24 cellular contexts compared by ENCODE assay signal in genomic region chr1:116127848-116128540, GRCh38. TPM values are rescaled to one million over a fixed set of nuclear protein-coding genes. Genes with fewer than 3 reads are reported as not detected.
DNase-seq lines count a peak whose midpoint lies in the region; ATAC-seq lines count a peak whose summit lies in the region.
"Had no signal": no experiment of that assay in that cellular context is flagged by ENCODE, and none has a peak within 500 bp of the region (broad histone marks: within the 10 kb centered on the region; RNA-seq: fewer than 3 reads in every experiment).

No MANE protein-coding gene starts in this region.

- DNase-seq in activated CD4-positive, alpha-beta memory T cell treated with anti-CD3 and anti-CD28 coated beads for 36 hours = peak; percentile 18
- DNase-seq in activated CD4-positive, alpha-beta memory T cell treated with anti-CD3 and anti-CD28 coated beads, Interleukin-2, amount 10 ng/mL, durations not matched to agents 7 days and 5 days = no peak
- no peak for DNase-seq in stimulated activated naive CD8-positive, alpha-beta T cell treated with anti-CD3 and anti-CD28 coated beads, Interleukin-15, Interleukin-2, amounts not matched to agents 100 U/mL and 50 U/mL, for 24 hours
- DNase-seq in activated naive CD8-positive, alpha-beta T cell treated with anti-CD3 and anti-CD28 coated beads, Interleukin-2, amount 10 ng/mL, durations not matched to agents 7 days and 5 days = no peak
- DNase-seq in stimulated activated naive CD8-positive, alpha-beta T cell treated with anti-CD3 and anti-CD28 coated beads, Interleukin-15, amount 100 ng/mL, for 72 hours = peak in 1 of 2 donors; percentile 44
- no peak for DNase-seq in stimulated activated CD4-positive, alpha-beta T cell treated with anti-CD3 and anti-CD28 coated beads, Interleukin-2, amount 100 ng/mL, for 48 hours
- DNase-seq in SW480 (ENCODE audit: low spot score) = no peak
- DNase-seq: AML-193, C1 segment of cervical spinal cord, DMS53, EL, GF-D8, GOT3, HCEC 1CT, KG1, NCI-H1092 treated with DMSO at 0.1 percent for 48 hours, NCI-H1436 treated with DMSO at 0.1 percent for 48 hours, NCI-H2029, NCI-H524 treated with DMSO at 0.1 percent for 48 hours, NCI-H82, OCI-M1 had no signal

- no peak overlapping the region for H3K4me3 Mint-ChIP-seq in activated CD4-positive, alpha-beta memory T cell treated with anti-CD3 and anti-CD28 coated beads for 36 hours
- H3K4me3 Mint-ChIP-seq in activated CD4-positive, alpha-beta memory T cell treated with anti-CD3 and anti-CD28 coated beads, Interleukin-2, amount 10 ng/mL, durations not matched to agents 7 days and 5 days = no peak overlapping the region
- H3K4me3 Mint-ChIP-seq in stimulated activated naive CD8-positive, alpha-beta T cell treated with anti-CD3 and anti-CD28 coated beads, Interleukin-15, Interleukin-2, amounts not matched to agents 100 ng/mL and 50 ng/mL, for 24 hours = peak overlapping the region; percentile 25
- no peak overlapping the region for H3K4me3 Mint-ChIP-seq in activated naive CD8-positive, alpha-beta T cell treated with anti-CD3 and anti-CD28 coated beads, Interleukin-2, amount 10 ng/mL, durations not matched to agents 7 days and 5 days
- peak overlapping the region; percentile 64 to 71 for H3K4me3 Mint-ChIP-seq in stimulated activated naive CD8-positive, alpha-beta T cell treated with anti-CD3 and anti-CD28 coated beads, Interleukin-15, amount 100 ng/mL, for 72 hours

- CTCF ChIA-PET in activated CD4-positive, alpha-beta memory T cell treated with anti-CD3 and anti-CD28 coated beads for 36 hours (lab: Charles Lee) = interaction anchor here (1.2 kb wide), 1 partner anchor 10 kb away, joined by 5 read pairs; no protein-coding TSS in a partner anchor
- CTCF ChIA-PET in activated CD4-positive, alpha-beta memory T cell treated with anti-CD3 and anti-CD28 coated beads, Interleukin-2, amount 10 ng/mL, durations not matched to agents 7 days and 5 days (lab: Charles Lee) = no interaction called here

- no peaks in the 10 kb centered on the region for H3K9me3 Mint-ChIP-seq in activated CD4-positive, alpha-beta memory T cell treated with anti-CD3 and anti-CD28 coated beads for 36 hours
- H3K9me3 Mint-ChIP-seq in activated CD4-positive, alpha-beta memory T cell treated with anti-CD3 and anti-CD28 coated beads, Interleukin-2, amount 10 ng/mL, durations not matched to agents 7 days and 5 days = no peaks in the 10 kb centered on the region
- no peaks in the 10 kb centered on the region for H3K9me3 Mint-ChIP-seq in stimulated activated naive CD8-positive, alpha-beta T cell treated with anti-CD3 and anti-CD28 coated beads, Interleukin-15, Interleukin-2, amounts not matched to agents 100 ng/mL and 50 ng/mL, for 24 hours
- no peaks in the 10 kb centered on the region for H3K9me3 Mint-ChIP-seq in activated naive CD8-positive, alpha-beta T cell treated with anti-CD3 and anti-CD28 coated beads, Interleukin-2, amount 10 ng/mL, durations not matched to agents 7 days and 5 days
- H3K9me3 Mint-ChIP-seq in stimulated activated naive CD8-positive, alpha-beta T cell treated with anti-CD3 and anti-CD28 coated beads, Interleukin-15, amount 100 ng/mL, for 72 hours = no peaks in the 10 kb centered on the region

- POLR2A ChIA-PET in activated CD4-positive, alpha-beta memory T cell treated with anti-CD3 and anti-CD28 coated beads for 36 hours (lab: Charles Lee) = no interaction called here
- POLR2A ChIA-PET in activated CD4-positive, alpha-beta memory T cell treated with anti-CD3 and anti-CD28 coated beads, Interleukin-2, amount 10 ng/mL, durations not matched to agents 7 days and 5 days (lab: Charles Lee) = interaction anchor here (0.9 kb wide), 1 partner anchor 11 kb away, joined by 3 read pairs; no protein-coding TSS in a partner anchor
- POLR2A ChIA-PET in activated naive CD8-positive, alpha-beta T cell treated with anti-CD3 and anti-CD28 coated beads, Interleukin-2, amount 10 ng/mL, durations not matched to agents 7 days and 5 days (lab: Charles Lee) = no interaction called here

- peaks cover 24% of the 10 kb centered on the region for H3K27me3 Mint-ChIP-seq in activated CD4-positive, alpha-beta memory T cell treated with anti-CD3 and anti-CD28 coated beads for 36 hours
- H3K27me3 Mint-ChIP-seq in activated CD4-positive, alpha-beta memory T cell treated with anti-CD3 and anti-CD28 coated beads, Interleukin-2, amount 10 ng/mL, durations not matched to agents 7 days and 5 days = peaks cover 26% of the 10 kb centered on the region
- H3K27me3 Mint-ChIP-seq in stimulated activated naive CD8-positive, alpha-beta T cell treated with anti-CD3 and anti-CD28 coated beads, Interleukin-15, Interleukin-2, amounts not matched to agents 100 ng/mL and 50 ng/mL, for 24 hours = peaks cover 24% of the 10 kb centered on the region
- H3K27me3 Mint-ChIP-seq in activated naive CD8-positive, alpha-beta T cell treated with anti-CD3 and anti-CD28 coated beads, Interleukin-2, amount 10 ng/mL, durations not matched to agents 7 days and 5 days = peaks cover 12% of the 10 kb centered on the region
- H3K27me3 Mint-ChIP-seq in stimulated activated naive CD8-positive, alpha-beta T cell treated with anti-CD3 and anti-CD28 coated beads, Interleukin-15, amount 100 ng/mL, for 72 hours = peaks cover 13% of the 10 kb centered on the region

- intact Hi-C loops in activated CD4-positive, alpha-beta memory T cell treated with anti-CD3 and anti-CD28 coated beads for 36 hours (cut with micrococcal nuclease) = loop anchor here (5.0 kb wide), 1 partner anchor 249 kb away; no protein-coding TSS in a partner anchor

- H3K4me1 Mint-ChIP-seq in activated CD4-positive, alpha-beta memory T cell treated with anti-CD3 and anti-CD28 coated beads for 36 hours (ENCODE audit: low read depth) = peaks cover 35% of the 10 kb centered on the region
- H3K4me1 Mint-ChIP-seq in activated CD4-positive, alpha-beta memory T cell treated with anti-CD3 and anti-CD28 coated beads, Interleukin-2, amount 10 ng/mL, durations not matched to agents 7 days and 5 days = peaks cover 22% of the 10 kb centered on the region
- H3K4me1 Mint-ChIP-seq in stimulated activated naive CD8-positive, alpha-beta T cell treated with anti-CD3 and anti-CD28 coated beads, Interleukin-15, Interleukin-2, amounts not matched to agents 100 ng/mL and 50 ng/mL, for 24 hours (ENCODE audit: low read depth) = peaks cover 45% of the 10 kb centered on the region
- peaks cover 27% of the 10 kb centered on the region for H3K4me1 Mint-ChIP-seq in activated naive CD8-positive, alpha-beta T cell treated with anti-CD3 and anti-CD28 coated beads, Interleukin-2, amount 10 ng/mL, durations not matched to agents 7 days and 5 days
- peaks cover 46% of the 10 kb centered on the region for H3K4me1 Mint-ChIP-seq in stimulated activated naive CD8-positive, alpha-beta T cell treated with anti-CD3 and anti-CD28 coated beads, Interleukin-15, amount 100 ng/mL, for 72 hours

- ATAC-seq in stimulated activated naive CD8-positive, alpha-beta T cell treated with anti-CD3 and anti-CD28 coated beads, Interleukin-15, Interleukin-2, amounts not matched to agents 100 U/mL and 50 U/mL, for 24 hours = no peak
- ATAC-seq in activated naive CD8-positive, alpha-beta T cell treated with anti-CD3 and anti-CD28 coated beads, Interleukin-2, amount 10 ng/mL, durations not matched to agents 7 days and 5 days (ENCODE audit: low read depth) = peak; percentile 32
- peak; percentile 22 for ATAC-seq in stimulated activated naive CD8-positive, alpha-beta T cell treated with anti-CD3 and anti-CD28 coated beads, Interleukin-15, amount 100 ng/mL, for 72 hours

- H3K27ac Mint-ChIP-seq in activated CD4-positive, alpha-beta memory T cell treated with anti-CD3 and anti-CD28 coated beads for 36 hours = peak overlapping the region; percentile 23
- H3K27ac Mint-ChIP-seq in activated CD4-positive, alpha-beta memory T cell treated with anti-CD3 and anti-CD28 coated beads, Interleukin-2, amount 10 ng/mL, durations not matched to agents 7 days and 5 days = no peak overlapping the region
- H3K27ac Mint-ChIP-seq in stimulated activated naive CD8-positive, alpha-beta T cell treated with anti-CD3 and anti-CD28 coated beads, Interleukin-15, Interleukin-2, amounts not matched to agents 100 ng/mL and 50 ng/mL, for 24 hours = peak overlapping the region; percentile 79
- H3K27ac Mint-ChIP-seq in activated naive CD8-positive, alpha-beta T cell treated with anti-CD3 and anti-CD28 coated beads, Interleukin-2, amount 10 ng/mL, durations not matched to agents 7 days and 5 days = no peak overlapping the region
- peak overlapping the region; percentile 13 to 84 for H3K27ac Mint-ChIP-seq in stimulated activated naive CD8-positive, alpha-beta T cell treated with anti-CD3 and anti-CD28 coated beads, Interleukin-15, amount 100 ng/mL, for 72 hours

- H3K36me3 Mint-ChIP-seq in activated CD4-positive, alpha-beta memory T cell treated with anti-CD3 and anti-CD28 coated beads for 36 hours = no peaks in the 10 kb centered on the region
- no peaks in the 10 kb centered on the region for H3K36me3 Mint-ChIP-seq in activated CD4-positive, alpha-beta memory T cell treated with anti-CD3 and anti-CD28 coated beads, Interleukin-2, amount 10 ng/mL, durations not matched to agents 7 days and 5 days (ENCODE audit: low read depth)
- no peaks in the 10 kb centered on the region for H3K36me3 Mint-ChIP-seq in stimulated activated naive CD8-positive, alpha-beta T cell treated with anti-CD3 and anti-CD28 coated beads, Interleukin-15, Interleukin-2, amounts not matched to agents 100 ng/mL and 50 ng/mL, for 24 hours (ENCODE audit: low read depth)
- H3K36me3 Mint-ChIP-seq in activated naive CD8-positive, alpha-beta T cell treated with anti-CD3 and anti-CD28 coated beads, Interleukin-2, amount 10 ng/mL, durations not matched to agents 7 days and 5 days = no peaks in the 10 kb centered on the region

RNA-seq across cellular contexts. Expression of gene MAB21L3, which starts 16.8 kb away (rescaled TPM):
- total RNA-seq in activated CD4-positive, alpha-beta memory T cell treated with anti-CD3 and anti-CD28 coated beads for 36 hours = not detected
- not detected for total RNA-seq in activated CD4-positive, alpha-beta memory T cell treated with anti-CD3 and anti-CD28 coated beads, Interleukin-2, amount 10 ng/mL, durations not matched to agents 7 days and 5 days
- total RNA-seq in activated naive CD8-positive, alpha-beta T cell treated with anti-CD3 and anti-CD28 coated beads, Interleukin-2, amount 10 ng/mL, durations not matched to agents 7 days and 5 days = not detected
- total RNA-seq: A172, HT1080 had no signal

Comparison
In these comparisons a context has a peak if more than half of its experiments do, and no peak if none do; other contexts are left out.
1. H3K27ac Mint-ChIP-seq: peak in activated CD4-positive, alpha-beta memory T cell treated with anti-CD3 and anti-CD28 coated beads for 36 hours (single experiment), stimulated activated naive CD8-positive, alpha-beta T cell treated with anti-CD3 and anti-CD28 coated beads, Interleukin-15, Interleukin-2, amounts not matched to agents 100 ng/mL and 50 ng/mL, for 24 hours (single experiment) and stimulated activated naive CD8-positive, alpha-beta T cell treated with anti-CD3 and anti-CD28 coated beads, Interleukin-15, amount 100 ng/mL, for 72 hours (2 of 2); none in activated CD4-positive, alpha-beta memory T cell treated with anti-CD3 and anti-CD28 coated beads, Interleukin-2, amount 10 ng/mL, durations not matched to agents 7 days and 5 days (single experiment) and activated naive CD8-positive, alpha-beta T cell treated with anti-CD3 and anti-CD28 coated beads, Interleukin-2, amount 10 ng/mL, durations not matched to agents 7 days and 5 days (single experiment).
2. H3K4me3 Mint-ChIP-seq: peak in stimulated activated naive CD8-positive, alpha-beta T cell treated with anti-CD3 and anti-CD28 coated beads, Interleukin-15, Interleukin-2, amounts not matched to agents 100 ng/mL and 50 ng/mL, for 24 hours (single experiment) and stimulated activated naive CD8-positive, alpha-beta T cell treated with anti-CD3 and anti-CD28 coated beads, Interleukin-15, amount 100 ng/mL, for 72 hours (2 of 2); none in activated CD4-positive, alpha-beta memory T cell treated with anti-CD3 and anti-CD28 coated beads for 36 hours (single experiment), activated CD4-positive, alpha-beta memory T cell treated with anti-CD3 and anti-CD28 coated beads, Interleukin-2, amount 10 ng/mL, durations not matched to agents 7 days and 5 days (single experiment) and activated naive CD8-positive, alpha-beta T cell treated with anti-CD3 and anti-CD28 coated beads, Interleukin-2, amount 10 ng/mL, durations not matched to agents 7 days and 5 days (single experiment).